ENCODE assay signal across 23 cellular contexts in the genomic region with DNA sequence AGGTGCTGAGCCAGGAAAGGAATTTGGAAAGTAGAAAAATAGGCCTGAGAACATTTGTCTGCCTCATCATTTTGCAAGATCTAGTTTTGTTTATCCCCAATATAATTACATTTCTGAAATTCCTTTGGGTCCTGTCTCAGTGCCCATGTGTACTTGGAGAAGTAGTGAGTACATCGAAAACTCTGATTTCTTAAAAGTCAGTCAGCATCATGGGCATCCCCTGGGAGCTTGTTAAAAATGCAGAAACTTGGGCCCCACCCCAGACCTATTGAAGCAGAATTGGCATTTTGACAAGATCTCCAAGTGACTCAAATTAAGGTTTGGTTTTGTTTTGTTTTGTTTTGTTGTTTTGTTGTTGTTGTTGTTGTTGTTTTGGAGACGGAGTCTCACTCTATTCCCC.
DNase-seq lines count a peak whose midpoint lies in the region; TF ChIP-seq lines count a peak whose summit lies in the region.
"Had no signal": no experiment of that assay in that cellular context is flagged by ENCODE, and none has a peak within 500 bp of the region (broad histone marks: within the 10 kb centered on the region; RNA-seq: fewer than 3 reads in every experiment).

No MANE protein-coding gene starts in this region.

- no peaks in the 10 kb centered on the region for H3K36me3 ChIP-seq in adipocyte (ENCODE audit: control insufficient read depth, insufficient read depth, low read length, severe bottlenecking)
- H3K36me3 ChIP-seq: Peyer's patch had no signal

- no peak overlapping the region for H3K9ac ChIP-seq in adipocyte (ENCODE audit: low read length)

- no peak for TF ChIP-seq CTCF in foreskin fibroblast (IDR thresholded peaks at IDR 0.05; ENCODE audit: low read depth, low read length)

- no peaks in the 10 kb centered on the region for H3K27me3 ChIP-seq in adipocyte (replicated peaks; ENCODE audit: control insufficient read depth, insufficient read depth, low read length)
- H3K27me3 ChIP-seq: Peyer's patch had no signal

- H3K9me3 ChIP-seq in adipocyte (ENCODE audit: control insufficient read depth, low read length), result no peaks in the 10 kb centered on the region
- H3K9me3 ChIP-seq: Caco-2, Peyer's patch had no signal

- H3K4me3 ChIP-seq in adipocyte (ENCODE audit: low read length) (no peak overlapping the region), foreskin fibroblast (ENCODE audit: low read depth in 1 of 2, low read length in 2 of 2) (no peak overlapping the region)
- H3K4me3 ChIP-seq: Peyer's patch had no signal

- peaks cover 8% of the 10 kb centered on the region for H3K4me1 ChIP-seq in adipocyte (ENCODE audit: control insufficient read depth, insufficient read depth, low read length)
- H3K4me1 ChIP-seq: Caco-2, Peyer's patch had no signal

- peak; percentile 41 for DNase-seq in AG08395 (ENCODE audit: low spot score)
- peak; percentile 31 for DNase-seq in GM03348 (ENCODE audit: low spot score)
- peak; percentile 25 for DNase-seq in adipocyte (ENCODE audit: low read depth)
- peak; percentile 50 for DNase-seq in fibroblast of peridontal ligament (ENCODE audit: extremely low read depth)
- no peak for DNase-seq in foreskin fibroblast
- no peak for DNase-seq in AML-193 (lab: John Stamatoyannopoulos, UW)
- no peak for DNase-seq in kidney glomerular epithelial cell (lab: John Stamatoyannopoulos, UW)
- DNase-seq in activated effector memory CD4-positive, alpha-beta T cell treated with Interleukin-2 at 50 U/mL for 16 hours, result no peak
- DNase-seq: 8988T; ACHN; Caco-2; CD8-positive, alpha-beta T cell; EL; GDM1; HCEC 1CT; NCI-H1048; NCI-H1417; NCI-H1694; NCI-H2029 treated with DMSO at 0.1 percent for 48 hours; NCI-H446 treated with DMSO at 0.1 percent for 48 hours; NCI-H526; Peyer's patch; SHP77 treated with DMSO at 0.1 percent for 48 hours had no signal

Comparison
In these comparisons a context has a peak if more than half of its experiments do, and no peak if none do; other contexts are left out.
1. DNase-seq: peak in AG08395 (single experiment), GM03348 (single experiment), adipocyte (single experiment) and fibroblast of peridontal ligament (single experiment); none in foreskin fibroblast (0 of 2), AML-193 (0 of 2), kidney glomerular epithelial cell (single experiment) and activated effector memory CD4-positive, alpha-beta T cell treated with Interleukin-2 at 50 U/mL for 16 hours (single experiment).